Comparison of ENCODE assay signal across 28 cellular contexts in genomic region chr5:56024810-56025302, GRCh38. TPM values are rescaled to one million over a fixed set of nuclear protein-coding genes. Genes with fewer than 3 reads are reported as not detected.
DNase-seq lines count a peak whose midpoint lies in the region; ATAC-seq and TF ChIP-seq lines count a peak whose summit lies in the region.
"Had no signal": no experiment of that assay in that cellular context is flagged by ENCODE, and none has a peak within 500 bp of the region (broad histone marks: within the 10 kb centered on the region; RNA-seq: fewer than 3 reads in every experiment).

No MANE protein-coding gene starts in this region.

- no peaks in the 10 kb centered on the region for H3K36me3 ChIP-seq in MM.1S (replicated peaks; ENCODE audit: insufficient read depth, low read length)
- no peaks in the 10 kb centered on the region for H3K36me3 ChIP-seq in hepatocyte (replicated peaks; ENCODE audit: insufficient read depth, low read depth)
- H3K36me3 ChIP-seq: ascending aorta, BLaER1, gastrocnemius medialis, spleen, tibial nerve had no signal

- no peak overlapping the region for H3K4me3 Mint-ChIP-seq in progenitor cell of endocrine pancreas (ENCODE audit: low read depth)
- no peak overlapping the region for H3K4me3 Mint-ChIP-seq in activated T-cell treated with anti-CD3 and anti-CD28 coated beads, Interleukin-2, amount 50 U/mL, for 72 hours
- H3K4me3 Mint-ChIP-seq: activated CD8-positive, alpha-beta T cell treated with anti-CD3 and anti-CD28 coated beads for 36 hours; activated naive CD8-positive, alpha-beta T cell treated with anti-CD3 and anti-CD28 coated beads for 36 hours; endodermal cell; memory B cell; naive B cell had no signal

- no peaks in the 10 kb centered on the region for H3K27me3 Mint-ChIP-seq in progenitor cell of endocrine pancreas
- no peaks in the 10 kb centered on the region for H3K27me3 Mint-ChIP-seq in activated T-cell treated with anti-CD3 and anti-CD28 coated beads, Interleukin-2, amount 50 U/mL, for 72 hours (ENCODE audit: low read depth)
- H3K27me3 Mint-ChIP-seq: activated CD8-positive, alpha-beta T cell treated with anti-CD3 and anti-CD28 coated beads for 36 hours; activated naive CD8-positive, alpha-beta T cell treated with anti-CD3 and anti-CD28 coated beads for 36 hours; naive B cell had no signal

- H3K4me1 Mint-ChIP-seq in progenitor cell of endocrine pancreas (ENCODE audit: low read depth): peaks cover 5% of the 10 kb centered on the region
- peaks cover 23% of the 10 kb centered on the region for H3K4me1 Mint-ChIP-seq in activated T-cell treated with anti-CD3 and anti-CD28 coated beads, Interleukin-2, amount 50 U/mL, for 72 hours (ENCODE audit: low read depth)
- H3K4me1 Mint-ChIP-seq: memory B cell had no signal

- no peaks in the 10 kb centered on the region for H3K9me3 Mint-ChIP-seq in progenitor cell of endocrine pancreas (ENCODE audit: low read depth)
- no peaks in the 10 kb centered on the region for H3K9me3 Mint-ChIP-seq in activated T-cell treated with anti-CD3 and anti-CD28 coated beads, Interleukin-2, amount 50 U/mL, for 72 hours
- H3K9me3 Mint-ChIP-seq: activated CD8-positive, alpha-beta T cell treated with anti-CD3 and anti-CD28 coated beads for 36 hours; activated naive CD8-positive, alpha-beta T cell treated with anti-CD3 and anti-CD28 coated beads for 36 hours; memory B cell had no signal

- no peak overlapping the region for H3K4me3 ChIP-seq in MM.1S (ENCODE audit: low read length)
- H3K4me3 ChIP-seq in hepatocyte: no peak overlapping the region
- H3K4me3 ChIP-seq: ascending aorta, BLaER1, gastrocnemius medialis, spleen, tibial nerve had no signal

- peaks cover 40% of the 10 kb centered on the region for H3K4me1 ChIP-seq in MM.1S (ENCODE audit: low read length)
- peaks cover 21% of the 10 kb centered on the region for H3K4me1 ChIP-seq in hepatocyte (ENCODE audit: insufficient read depth)
- H3K4me1 ChIP-seq: ascending aorta, gastrocnemius medialis, tibial nerve had no signal

- H3K27me3 ChIP-seq in MM.1S (replicated peaks; ENCODE audit: insufficient read depth, low read length): no peaks in the 10 kb centered on the region
- H3K27me3 ChIP-seq in hepatocyte: no peaks in the 10 kb centered on the region
- H3K27me3 ChIP-seq: ascending aorta, BLaER1, gastrocnemius medialis, spleen, tibial nerve had no signal

- peak; percentile 46 for ATAC-seq in GM18867 (IDR thresholded peaks at IDR 0.05; ENCODE audit: unreplicated experiment)
- no peak for ATAC-seq in activated T-cell treated with anti-CD3 and anti-CD28 coated beads, Interleukin-2, amount 50 U/mL, for 72 hours (replicated peaks in 1 of 2)
- ATAC-seq in HG03045 (IDR thresholded peaks at IDR 0.05; ENCODE audit: unreplicated experiment): no peak
- ATAC-seq: activated CD4-positive, CD25-positive, alpha-beta regulatory T cell treated with anti-CD3 and anti-CD28 coated beads, Interleukin-2, amount 50 U/mL, for 24 hours; activated CD8-positive, alpha-beta T cell treated with anti-CD3 and anti-CD28 coated beads for 36 hours; esophagus mucosa; gastrocnemius medialis had no signal

- H3K27ac Mint-ChIP-seq in progenitor cell of endocrine pancreas: peak overlapping the region; percentile 85
- H3K27ac Mint-ChIP-seq in activated T-cell treated with anti-CD3 and anti-CD28 coated beads, Interleukin-2, amount 50 U/mL, for 72 hours: no peak overlapping the region
- H3K27ac Mint-ChIP-seq: activated CD8-positive, alpha-beta T cell treated with anti-CD3 and anti-CD28 coated beads for 36 hours; activated naive CD8-positive, alpha-beta T cell treated with anti-CD3 and anti-CD28 coated beads for 36 hours; endodermal cell; memory B cell had no signal

- DNase-seq in MM.1S (peak; percentile 48), hepatocyte (ENCODE audit: low spot score) (no peak), progenitor cell of endocrine pancreas (ENCODE audit: low spot score, unreplicated experiment) (no peak), T-helper 9 cell (no peak), NCI-H2081 treated with DMSO at 0.1 percent for 48 hours (lab: John Stamatoyannopoulos, UW) (no peak)
- DNase-seq in activated T-cell treated with anti-CD3 and anti-CD28 coated beads, Interleukin-2, amount 50 U/mL, for 72 hours: no peak
- DNase-seq: activated CD8-positive, alpha-beta T cell treated with anti-CD3 and anti-CD28 coated beads for 36 hours; activated effector memory CD4-positive, alpha-beta T cell treated with Interleukin-2 at 50 U/mL for 16 hours; activated naive CD8-positive, alpha-beta T cell treated with anti-CD3 and anti-CD28 coated beads for 36 hours; Calu3; DMS79 treated with DMSO at 0.1 percent for 48 hours; endodermal cell; gastrocnemius medialis; GF-D8; hypothalamus; naive B cell; NCI-H1092; NCI-H187; RPMI8226; spleen had no signal

- H3F3A ChIP-seq in MM.1S (ENCODE audit: insufficient read depth, low read length): peaks cover 8% of the 10 kb centered on the region; the same call in 1 of the 2 replicates

- no peaks in the 10 kb centered on the region for H3K9me2 ChIP-seq in MM.1S (replicated peaks; ENCODE audit: insufficient read depth, low read length)
- H3K9me2 ChIP-seq in hepatocyte (replicated peaks; ENCODE audit: insufficient read depth): no peaks in the 10 kb centered on the region

- TF ChIP-seq CTCF in MM.1S (IDR thresholded peaks at IDR 0.05; ENCODE audit: low read length) (no peak), hepatocyte (IDR thresholded peaks at IDR 0.05; ENCODE audit: poor library complexity) (no peak), progenitor cell of endocrine pancreas (IDR thresholded peaks at IDR 0.05; ENCODE audit: unreplicated experiment) (no peak)

- H3K9ac ChIP-seq in MM.1S (ENCODE audit: low read length): no peak overlapping the region
- H3K9ac ChIP-seq: BLaER1 had no signal

- H4K20me1 ChIP-seq in MM.1S (ENCODE audit: insufficient read depth, low read length) (no peaks in the 10 kb centered on the region), hepatocyte (ENCODE audit: insufficient read depth, poor library complexity, severe bottlenecking) (no peaks in the 10 kb centered on the region)
- H4K20me1 ChIP-seq: BLaER1 had no signal

- H3K79me2 ChIP-seq in MM.1S (ENCODE audit: low read length): no peaks in the 10 kb centered on the region
- H3K79me2 ChIP-seq in hepatocyte: no peaks in the 10 kb centered on the region

- H2AFZ ChIP-seq in MM.1S (ENCODE audit: low read length) (no peak overlapping the region), hepatocyte (peak overlapping the region; percentile 8)

- no peaks in the 10 kb centered on the region for H3K9me3 ChIP-seq in MM.1S (replicated peaks; ENCODE audit: insufficient read depth, low read length)
- no peaks in the 10 kb centered on the region for H3K9me3 ChIP-seq in hepatocyte (ENCODE audit: low read depth)
- H3K9me3 ChIP-seq: ascending aorta, BLaER1, gastrocnemius medialis, spleen, tibial nerve had no signal

- 72% methylated on average over 2 of the region's 2 CpGs for WGBS in hepatocyte (ENCODE audit: low lambda C conversion rate, missing lambda C conversion rate)

- H3K36me3 Mint-ChIP-seq in progenitor cell of endocrine pancreas (ENCODE audit: insufficient read depth): no peaks in the 10 kb centered on the region
- no peaks in the 10 kb centered on the region for H3K36me3 Mint-ChIP-seq in activated T-cell treated with anti-CD3 and anti-CD28 coated beads, Interleukin-2, amount 50 U/mL, for 72 hours (ENCODE audit: insufficient read depth in 2 of 2)
- H3K36me3 Mint-ChIP-seq: activated naive CD8-positive, alpha-beta T cell treated with anti-CD3 and anti-CD28 coated beads for 36 hours; memory B cell; naive B cell had no signal

- peak overlapping the region; percentile 29; the same call in 1 of the 2 replicates for H3K4me2 ChIP-seq in MM.1S (ENCODE audit: low read depth, low read length)
- no peak overlapping the region for H3K4me2 ChIP-seq in hepatocyte
- H3K4me2 ChIP-seq: BLaER1 had no signal

- H3K27ac ChIP-seq in MM.1S (ENCODE audit: low read length) (peak overlapping the region; percentile 22; the same call in 1 of the 2 replicates), hepatocyte (peak overlapping the region; percentile 84)
- H3K27ac ChIP-seq: ascending aorta, BLaER1, gastrocnemius medialis, spleen, tibial nerve had no signal

RNA-seq across cellular contexts. Expression of gene IL6ST, which starts 30.1 kb away (rescaled TPM):
- total RNA-seq in hepatocyte (503 and 527 TPM in 2 replicates), progenitor cell of endocrine pancreas (51.2 and 53.2 TPM in 2 replicates)
- 173 and 219 TPM in 2 replicates for polyA plus RNA-seq in hepatocyte
- 10 to 100 TPM; 50.0 to 53.8 TPM for total RNA-seq in activated T-cell treated with anti-CD3 and anti-CD28 coated beads, Interleukin-2, amount 50 U/mL, for 72 hours
